1 cellular context compared by ENCODE assay signal in the genomic region with DNA sequence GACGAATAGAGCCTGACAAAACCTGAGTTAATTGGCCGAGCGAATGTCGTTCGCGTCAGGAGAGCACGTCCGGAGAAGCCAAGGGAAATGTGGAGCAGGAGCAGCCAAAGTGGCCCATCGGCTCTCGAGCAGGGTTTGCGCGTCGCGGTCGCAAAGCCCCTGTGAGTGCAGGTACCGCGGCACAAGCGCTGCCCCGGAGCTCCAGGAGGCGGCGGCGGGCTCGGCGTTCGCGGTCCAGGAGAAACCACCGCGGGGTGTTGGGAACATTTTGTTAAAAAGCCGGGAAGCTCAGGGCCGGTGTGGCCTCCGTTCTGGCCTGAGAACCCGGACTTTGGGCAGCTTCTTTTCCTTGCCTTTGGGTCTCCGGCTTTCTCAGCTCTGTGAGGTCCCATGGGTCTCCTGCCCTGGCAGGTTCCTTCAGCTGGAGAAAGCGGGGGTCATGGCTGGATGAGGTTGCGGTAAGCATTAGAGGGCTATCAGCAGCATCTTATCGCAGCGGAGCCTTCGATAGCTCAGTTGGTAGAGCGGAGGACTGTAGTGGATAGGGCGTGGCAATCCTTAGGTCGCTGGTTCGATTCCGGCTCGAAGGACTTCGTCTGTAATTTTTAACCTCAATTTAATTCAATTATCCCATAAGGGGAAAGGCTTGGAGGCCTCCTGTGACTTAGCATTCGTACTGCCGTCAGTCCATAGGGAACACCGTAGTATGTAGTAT.
TF ChIP-seq lines count a peak whose summit lies in the region.

No MANE protein-coding gene starts in this region.

TF ChIP-seq in GM12878, 131 proteins besides CTCF, POLR2A, EP300 and RAD21 (continued from another document and continues in another):
- TF ChIP-seq DPF2 (IDR thresholded peaks at IDR 0.05) = 0 out of 2 replicates have a peak, but pooled peaks have one; percentile 20
- TF ChIP-seq JUNB (IDR thresholded peaks at IDR 0.05) = 0 out of 2 replicates have a peak, but pooled peaks have one; percentile 9
- peak; percentile 73 for TF ChIP-seq TBL1XR1 (IDR thresholded peaks at IDR 0.05; ENCODE audit: low read depth, low read length)
- no peak for TF ChIP-seq RFX5 (IDR thresholded peaks at IDR 0.05; ENCODE audit: low read depth, low read length)
- TF ChIP-seq FOXK2 (IDR thresholded peaks at IDR 0.05) = peak; percentile 64
- TF ChIP-seq, protein P1, sequence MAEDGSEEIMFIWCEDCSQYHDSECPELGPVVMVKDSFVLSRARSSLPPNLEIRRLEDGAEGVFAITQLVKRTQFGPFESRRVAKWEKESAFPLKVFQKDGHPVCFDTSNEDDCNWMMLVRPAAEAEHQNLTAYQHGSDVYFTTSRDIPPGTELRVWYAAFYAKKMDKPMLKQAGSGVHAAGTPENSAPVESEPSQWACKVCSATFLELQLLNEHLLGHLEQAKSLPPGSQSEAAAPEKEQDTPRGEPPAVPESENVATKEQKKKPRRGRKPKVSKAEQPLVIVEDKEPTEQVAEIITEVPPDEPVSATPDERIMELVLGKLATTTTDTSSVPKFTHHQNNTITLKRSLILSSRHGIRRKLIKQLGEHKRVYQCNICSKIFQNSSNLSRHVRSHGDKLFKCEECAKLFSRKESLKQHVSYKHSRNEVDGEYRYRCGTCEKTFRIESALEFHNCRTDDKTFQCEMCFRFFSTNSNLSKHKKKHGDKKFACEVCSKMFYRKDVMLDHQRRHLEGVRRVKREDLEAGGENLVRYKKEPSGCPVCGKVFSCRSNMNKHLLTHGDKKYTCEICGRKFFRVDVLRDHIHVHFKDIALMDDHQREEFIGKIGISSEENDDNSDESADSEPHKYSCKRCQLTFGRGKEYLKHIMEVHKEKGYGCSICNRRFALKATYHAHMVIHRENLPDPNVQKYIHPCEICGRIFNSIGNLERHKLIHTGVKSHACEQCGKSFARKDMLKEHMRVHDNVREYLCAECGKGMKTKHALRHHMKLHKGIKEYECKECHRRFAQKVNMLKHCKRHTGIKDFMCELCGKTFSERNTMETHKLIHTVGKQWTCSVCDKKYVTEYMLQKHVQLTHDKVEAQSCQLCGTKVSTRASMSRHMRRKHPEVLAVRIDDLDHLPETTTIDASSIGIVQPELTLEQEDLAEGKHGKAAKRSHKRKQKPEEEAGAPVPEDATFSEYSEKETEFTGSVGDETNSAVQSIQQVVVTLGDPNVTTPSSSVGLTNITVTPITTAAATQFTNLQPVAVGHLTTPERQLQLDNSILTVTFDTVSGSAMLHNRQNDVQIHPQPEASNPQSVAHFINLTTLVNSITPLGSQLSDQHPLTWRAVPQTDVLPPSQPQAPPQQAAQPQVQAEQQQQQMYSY (CRISPR knock-in tag; IDR thresholded peaks at IDR 0.05) = no peak
- no peak for TF ChIP-seq ZNF217 (IDR thresholded peaks at IDR 0.05)
- TF ChIP-seq STAT1 (conservative IDR thresholded peaks at IDR 0.05) = no peak
- TF ChIP-seq RBBP5 (conservative IDR thresholded peaks at IDR 0.05) = peak; percentile 88; the same call in 1 of the 2 replicates
- TF ChIP-seq, protein P2, sequence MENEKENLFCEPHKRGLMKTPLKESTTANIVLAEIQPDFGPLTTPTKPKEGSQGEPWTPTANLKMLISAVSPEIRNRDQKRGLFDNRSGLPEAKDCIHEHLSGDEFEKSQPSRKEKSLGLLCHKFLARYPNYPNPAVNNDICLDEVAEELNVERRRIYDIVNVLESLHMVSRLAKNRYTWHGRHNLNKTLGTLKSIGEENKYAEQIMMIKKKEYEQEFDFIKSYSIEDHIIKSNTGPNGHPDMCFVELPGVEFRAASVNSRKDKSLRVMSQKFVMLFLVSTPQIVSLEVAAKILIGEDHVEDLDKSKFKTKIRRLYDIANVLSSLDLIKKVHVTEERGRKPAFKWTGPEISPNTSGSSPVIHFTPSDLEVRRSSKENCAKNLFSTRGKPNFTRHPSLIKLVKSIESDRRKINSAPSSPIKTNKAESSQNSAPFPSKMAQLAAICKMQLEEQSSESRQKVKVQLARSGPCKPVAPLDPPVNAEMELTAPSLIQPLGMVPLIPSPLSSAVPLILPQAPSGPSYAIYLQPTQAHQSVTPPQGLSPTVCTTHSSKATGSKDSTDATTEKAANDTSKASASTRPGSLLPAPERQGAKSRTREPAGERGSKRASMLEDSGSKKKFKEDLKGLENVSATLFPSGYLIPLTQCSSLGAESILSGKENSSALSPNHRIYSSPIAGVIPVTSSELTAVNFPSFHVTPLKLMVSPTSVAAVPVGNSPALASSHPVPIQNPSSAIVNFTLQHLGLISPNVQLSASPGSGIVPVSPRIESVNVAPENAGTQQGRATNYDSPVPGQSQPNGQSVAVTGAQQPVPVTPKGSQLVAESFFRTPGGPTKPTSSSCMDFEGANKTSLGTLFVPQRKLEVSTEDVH (IDR thresholded peaks at IDR 0.05; ENCODE audit: low read depth, partially characterized antibody) = no peak
- TF ChIP-seq SRF (IDR thresholded peaks at IDR 0.05; ENCODE audit: low read depth in 2 of 2, low read length in 2 of 2) = 0 out of 4 replicates have a peak, but pooled peaks of 1 of the 2 experiments have one; percentile 10
- TF ChIP-seq, protein P3, sequence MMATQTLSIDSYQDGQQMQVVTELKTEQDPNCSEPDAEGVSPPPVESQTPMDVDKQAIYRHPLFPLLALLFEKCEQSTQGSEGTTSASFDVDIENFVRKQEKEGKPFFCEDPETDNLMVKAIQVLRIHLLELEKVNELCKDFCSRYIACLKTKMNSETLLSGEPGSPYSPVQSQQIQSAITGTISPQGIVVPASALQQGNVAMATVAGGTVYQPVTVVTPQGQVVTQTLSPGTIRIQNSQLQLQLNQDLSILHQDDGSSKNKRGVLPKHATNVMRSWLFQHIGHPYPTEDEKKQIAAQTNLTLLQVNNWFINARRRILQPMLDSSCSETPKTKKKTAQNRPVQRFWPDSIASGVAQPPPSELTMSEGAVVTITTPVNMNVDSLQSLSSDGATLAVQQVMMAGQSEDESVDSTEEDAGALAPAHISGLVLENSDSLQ (IDR thresholded peaks at IDR 0.05) = no peak
- peak; percentile 57 for TF ChIP-seq HCFC1 (IDR thresholded peaks at IDR 0.05; ENCODE audit: low read length)
- peak; percentile 95 for TF ChIP-seq ZSCAN29 (IDR thresholded peaks at IDR 0.05)
- no peak for TF ChIP-seq ZZZ3 (IDR thresholded peaks at IDR 0.05; ENCODE audit: control insufficient read depth, insufficient read length, low read depth)
- TF ChIP-seq, protein P4, sequence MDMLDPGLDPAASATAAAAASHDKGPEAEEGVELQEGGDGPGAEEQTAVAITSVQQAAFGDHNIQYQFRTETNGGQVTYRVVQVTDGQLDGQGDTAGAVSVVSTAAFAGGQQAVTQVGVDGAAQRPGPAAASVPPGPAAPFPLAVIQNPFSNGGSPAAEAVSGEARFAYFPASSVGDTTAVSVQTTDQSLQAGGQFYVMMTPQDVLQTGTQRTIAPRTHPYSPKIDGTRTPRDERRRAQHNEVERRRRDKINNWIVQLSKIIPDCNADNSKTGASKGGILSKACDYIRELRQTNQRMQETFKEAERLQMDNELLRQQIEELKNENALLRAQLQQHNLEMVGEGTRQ (IDR thresholded peaks at IDR 0.05; ENCODE audit: borderline replicate concordance, low read depth, low read length) = no peak
- peak; percentile 15 for TF ChIP-seq KLF5 (IDR thresholded peaks at IDR 0.05; ENCODE audit: partially characterized antibody)
- TF ChIP-seq RELA (IDR thresholded peaks at IDR 0.05; ENCODE audit: borderline replicate concordance, partially characterized antibody) = peak; percentile 36
- peak; percentile 45; the same call in 1 of the 2 replicates for TF ChIP-seq GATAD2B (conservative IDR thresholded peaks at IDR 0.05; ENCODE audit: low read depth)
- TF ChIP-seq HDAC2 (IDR thresholded peaks at IDR 0.05) = no peak
- no peak for TF ChIP-seq BMI1 (IDR thresholded peaks at IDR 0.05; ENCODE audit: borderline replicate concordance)
- TF ChIP-seq SMAD5 (IDR thresholded peaks at IDR 0.05; ENCODE audit: low read depth) = 0 out of 2 replicates have a peak, but pooled peaks have one; percentile 28
- TF ChIP-seq SMC3 (IDR thresholded peaks at IDR 0.05; ENCODE audit: borderline replicate concordance, low read length) = no peak
- TF ChIP-seq IKZF1 (conservative IDR thresholded peaks at IDR 0.05) = peak; percentile 87
- TF ChIP-seq, protein P5, sequence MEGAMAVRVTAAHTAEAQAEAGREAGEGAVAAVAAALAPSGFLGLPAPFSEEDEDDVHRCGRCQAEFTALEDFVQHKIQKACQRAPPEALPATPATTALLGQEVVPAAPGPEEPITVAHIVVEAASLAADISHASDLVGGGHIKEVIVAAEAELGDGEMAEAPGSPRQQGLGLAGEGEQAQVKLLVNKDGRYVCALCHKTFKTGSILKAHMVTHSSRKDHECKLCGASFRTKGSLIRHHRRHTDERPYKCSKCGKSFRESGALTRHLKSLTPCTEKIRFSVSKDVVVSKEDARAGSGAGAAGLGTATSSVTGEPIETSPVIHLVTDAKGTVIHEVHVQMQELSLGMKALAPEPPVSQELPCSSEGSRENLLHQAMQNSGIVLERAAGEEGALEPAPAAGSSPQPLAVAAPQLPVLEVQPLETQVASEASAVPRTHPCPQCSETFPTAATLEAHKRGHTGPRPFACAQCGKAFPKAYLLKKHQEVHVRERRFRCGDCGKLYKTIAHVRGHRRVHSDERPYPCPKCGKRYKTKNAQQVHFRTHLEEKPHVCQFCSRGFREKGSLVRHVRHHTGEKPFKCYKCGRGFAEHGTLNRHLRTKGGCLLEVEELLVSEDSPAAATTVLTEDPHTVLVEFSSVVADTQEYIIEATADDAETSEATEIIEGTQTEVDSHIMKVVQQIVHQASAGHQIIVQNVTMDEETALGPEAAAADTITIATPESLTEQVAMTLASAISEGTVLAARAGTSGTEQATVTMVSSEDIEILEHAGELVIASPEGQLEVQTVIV (IDR thresholded peaks at IDR 0.05; ENCODE audit: borderline replicate concordance, partially characterized antibody) = no peak
- TF ChIP-seq, protein P6, sequence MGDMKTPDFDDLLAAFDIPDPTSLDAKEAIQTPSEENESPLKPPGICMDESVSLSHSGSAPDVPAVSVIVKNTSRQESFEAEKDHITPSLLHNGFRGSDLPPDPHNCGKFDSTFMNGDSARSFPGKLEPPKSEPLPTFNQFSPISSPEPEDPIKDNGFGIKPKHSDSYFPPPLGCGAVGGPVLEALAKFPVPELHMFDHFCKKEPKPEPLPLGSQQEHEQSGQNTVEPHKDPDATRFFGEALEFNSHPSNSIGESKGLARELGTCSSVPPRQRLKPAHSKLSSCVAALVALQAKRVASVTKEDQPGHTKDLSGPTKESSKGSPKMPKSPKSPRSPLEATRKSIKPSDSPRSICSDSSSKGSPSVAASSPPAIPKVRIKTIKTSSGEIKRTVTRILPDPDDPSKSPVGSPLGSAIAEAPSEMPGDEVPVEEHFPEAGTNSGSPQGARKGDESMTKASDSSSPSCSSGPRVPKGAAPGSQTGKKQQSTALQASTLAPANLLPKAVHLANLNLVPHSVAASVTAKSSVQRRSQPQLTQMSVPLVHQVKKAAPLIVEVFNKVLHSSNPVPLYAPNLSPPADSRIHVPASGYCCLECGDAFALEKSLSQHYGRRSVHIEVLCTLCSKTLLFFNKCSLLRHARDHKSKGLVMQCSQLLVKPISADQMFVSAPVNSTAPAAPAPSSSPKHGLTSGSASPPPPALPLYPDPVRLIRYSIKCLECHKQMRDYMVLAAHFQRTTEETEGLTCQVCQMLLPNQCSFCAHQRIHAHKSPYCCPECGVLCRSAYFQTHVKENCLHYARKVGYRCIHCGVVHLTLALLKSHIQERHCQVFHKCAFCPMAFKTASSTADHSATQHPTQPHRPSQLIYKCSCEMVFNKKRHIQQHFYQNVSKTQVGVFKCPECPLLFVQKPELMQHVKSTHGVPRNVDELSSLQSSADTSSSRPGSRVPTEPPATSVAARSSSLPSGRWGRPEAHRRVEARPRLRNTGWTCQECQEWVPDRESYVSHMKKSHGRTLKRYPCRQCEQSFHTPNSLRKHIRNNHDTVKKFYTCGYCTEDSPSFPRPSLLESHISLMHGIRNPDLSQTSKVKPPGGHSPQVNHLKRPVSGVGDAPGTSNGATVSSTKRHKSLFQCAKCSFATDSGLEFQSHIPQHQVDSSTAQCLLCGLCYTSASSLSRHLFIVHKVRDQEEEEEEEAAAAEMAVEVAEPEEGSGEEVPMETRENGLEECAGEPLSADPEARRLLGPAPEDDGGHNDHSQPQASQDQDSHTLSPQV (IDR thresholded peaks at IDR 0.05) = no peak
- TF ChIP-seq, protein P7, sequence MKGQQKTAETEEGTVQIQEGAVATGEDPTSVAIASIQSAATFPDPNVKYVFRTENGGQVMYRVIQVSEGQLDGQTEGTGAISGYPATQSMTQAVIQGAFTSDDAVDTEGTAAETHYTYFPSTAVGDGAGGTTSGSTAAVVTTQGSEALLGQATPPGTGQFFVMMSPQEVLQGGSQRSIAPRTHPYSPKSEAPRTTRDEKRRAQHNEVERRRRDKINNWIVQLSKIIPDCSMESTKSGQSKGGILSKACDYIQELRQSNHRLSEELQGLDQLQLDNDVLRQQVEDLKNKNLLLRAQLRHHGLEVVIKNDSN (IDR thresholded peaks at IDR 0.05; ENCODE audit: borderline replicate concordance, extremely low read length, insufficient read depth, low read depth, low read length) = peak; percentile 29
- TF ChIP-seq, protein P8, sequence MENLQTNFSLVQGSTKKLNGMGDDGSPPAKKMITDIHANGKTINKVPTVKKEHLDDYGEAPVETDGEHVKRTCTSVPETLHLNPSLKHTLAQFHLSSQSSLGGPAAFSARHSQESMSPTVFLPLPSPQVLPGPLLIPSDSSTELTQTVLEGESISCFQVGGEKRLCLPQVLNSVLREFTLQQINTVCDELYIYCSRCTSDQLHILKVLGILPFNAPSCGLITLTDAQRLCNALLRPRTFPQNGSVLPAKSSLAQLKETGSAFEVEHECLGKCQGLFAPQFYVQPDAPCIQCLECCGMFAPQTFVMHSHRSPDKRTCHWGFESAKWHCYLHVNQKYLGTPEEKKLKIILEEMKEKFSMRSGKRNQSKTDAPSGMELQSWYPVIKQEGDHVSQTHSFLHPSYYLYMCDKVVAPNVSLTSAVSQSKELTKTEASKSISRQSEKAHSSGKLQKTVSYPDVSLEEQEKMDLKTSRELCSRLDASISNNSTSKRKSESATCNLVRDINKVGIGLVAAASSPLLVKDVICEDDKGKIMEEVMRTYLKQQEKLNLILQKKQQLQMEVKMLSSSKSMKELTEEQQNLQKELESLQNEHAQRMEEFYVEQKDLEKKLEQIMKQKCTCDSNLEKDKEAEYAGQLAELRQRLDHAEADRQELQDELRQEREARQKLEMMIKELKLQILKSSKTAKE (IDR thresholded peaks at IDR 0.05; ENCODE audit: low read depth, poor library complexity, severe bottlenecking) = peak; percentile 92
- no peak for TF ChIP-seq KDM1A (IDR thresholded peaks at IDR 0.05; ENCODE audit: borderline replicate concordance)
- TF ChIP-seq HDGF (IDR thresholded peaks at IDR 0.05) = no peak
- TF ChIP-seq BACH1 (IDR thresholded peaks at IDR 0.05; ENCODE audit: borderline replicate concordance) = no peak; the same call in 1 of the 2 replicates
- peak; percentile 35; the same call in 1 of the 2 replicates for TF ChIP-seq RB1 (IDR thresholded peaks at IDR 0.05; ENCODE audit: borderline replicate concordance)
- peak; percentile 31 for TF ChIP-seq MXI1 (IDR thresholded peaks at IDR 0.05; ENCODE audit: low read depth, low read length)
